In the genomic region with DNA sequence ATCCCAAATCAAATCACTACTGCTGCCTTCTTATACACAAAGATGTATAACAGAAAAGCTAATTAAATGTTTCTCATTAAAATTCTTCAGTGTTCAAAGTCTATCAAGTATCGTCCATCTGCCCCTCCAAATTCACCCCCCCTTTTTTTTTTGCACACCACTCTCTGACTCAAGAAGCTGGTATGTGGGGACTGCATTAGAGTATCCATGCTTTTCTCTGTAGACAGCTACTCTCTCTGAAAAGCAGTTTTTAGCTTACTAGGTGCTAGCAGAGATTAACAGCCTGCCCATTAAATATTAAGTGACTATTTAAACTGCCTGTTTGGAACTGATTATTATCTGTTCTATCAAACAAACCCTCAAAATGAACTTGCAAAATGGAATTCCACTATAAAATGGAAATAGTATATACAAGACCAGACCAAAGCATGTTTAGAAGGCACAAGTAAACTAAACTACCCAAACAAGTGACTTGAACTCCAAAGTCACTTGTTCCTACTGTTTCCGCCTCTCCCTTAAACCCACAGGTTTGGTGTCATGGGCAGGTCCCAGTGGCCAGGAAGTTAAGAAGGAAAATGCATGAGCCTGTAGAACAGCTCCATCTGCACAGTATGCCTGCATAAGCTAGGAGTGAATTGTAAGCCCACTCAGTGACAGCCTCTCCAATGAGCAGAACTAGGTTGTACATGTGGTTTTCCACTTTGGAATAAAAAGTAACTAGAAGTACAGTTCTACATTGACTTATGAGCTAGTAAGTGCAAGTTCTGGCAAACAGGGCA, we compare ENCODE assay signal across 15 cellular contexts. TPM values are rescaled to one million over a fixed set of nuclear protein-coding genes. Genes with fewer than 3 reads are reported as not detected.
DNase-seq lines count a peak whose midpoint lies in the region; ATAC-seq, FAIRE-seq and TF ChIP-seq lines count a peak whose summit lies in the region.
"Had no signal": no experiment of that assay in that cellular context is flagged by ENCODE, and none has a peak within 500 bp of the region (broad histone marks: within the 10 kb centered on the region; RNA-seq: fewer than 3 reads in every experiment).

No MANE protein-coding gene starts in this region.

- POLR2A ChIA-PET in K562 (lab: Yijun Ruan, JAX) = no interaction called here

- peaks cover 54% of the 10 kb centered on the region for H3K4me1 ChIP-seq in ACC112 (ENCODE audit: control insufficient read depth, insufficient read depth, low read length, unreplicated experiment)
- peaks cover 33% of the 10 kb centered on the region for H3K4me1 ChIP-seq in Karpas-422 (ENCODE audit: low read length)
- H3K4me1 ChIP-seq in K562 (replicated peaks in 1 of 2; ENCODE audit: control insufficient read depth in 2 of 2, insufficient read depth in 2 of 2, low read length in 2 of 2) = peaks cover 0 to 3% of the 10 kb centered on the region in 2 experiments; a peak in 2 of 5 replicates
- H3K4me1 ChIP-seq in keratinocyte (ENCODE audit: control insufficient read depth, extremely low read depth, insufficient read depth, low read length) = peaks cover 22% of the 10 kb centered on the region
- peaks cover 0 to 8% of the 10 kb centered on the region in 2 donors for H3K4me1 ChIP-seq in neuronal stem cell (ENCODE audit: control insufficient read depth in 2 of 2, insufficient read depth in 1 of 2, low read depth in 1 of 2, low read length in 2 of 2)
- no peaks in the 10 kb centered on the region for H3K4me1 ChIP-seq in endodermal cell (ENCODE audit: control insufficient read depth, insufficient read depth, low read length)
- H3K4me1 ChIP-seq: upper lobe of right lung had no signal

- peaks cover under 1% of the 10 kb centered on the region for H3K4me1 Mint-ChIP-seq in endodermal cell

- H3K9me2 ChIP-seq in Karpas-422 (replicated peaks; ENCODE audit: insufficient read depth, low read length) = no peaks in the 10 kb centered on the region

- WGBS in K562 (ENCODE audit: insufficient coverage, low coverage, missing lambda C conversion rate) = 100% methylated on average over 1 of the region's 2 CpGs
- WGBS in neuronal stem cell (ENCODE audit: extremely low coverage in 2 of 2, insufficient read length in 2 of 2, insufficient replicate concordance in 1 of 2), 2 donors = no CpG with 5 or more reads among the region's 2 CpGs
- 77 to 100% methylated on average over 1 to 2 of the region's 2 CpGs for WGBS in endodermal cell (ENCODE audit: insufficient coverage in 1 of 2, insufficient read length in 1 of 2), 2 experiments

- TF ChIP-seq RAD21 in K562 (CRISPR knock-in tag; conservative IDR thresholded peaks at IDR 0.05 in 1 of 2, IDR thresholded peaks at IDR 0.05 in 1 of 2) = no peak

- peak overlapping the region; percentile 14 for H3K4me2 ChIP-seq in Karpas-422 (ENCODE audit: low read depth, low read length, poor library complexity, severe bottlenecking)
- H3K4me2 ChIP-seq in K562 (ENCODE audit: insufficient read depth, low read length) = no peak overlapping the region
- peak overlapping the region; percentile 49 for H3K4me2 ChIP-seq in keratinocyte (ENCODE audit: control insufficient read depth, extremely low read depth, insufficient read depth, low read depth, low read length)
- no peak overlapping the region for H3K4me2 ChIP-seq in neuronal stem cell (ENCODE audit: insufficient read depth, low read length, poor library complexity, severe bottlenecking)

- H3K9me1 ChIP-seq in K562 (ENCODE audit: control insufficient read depth, insufficient read depth, low read length) (no peaks in the 10 kb centered on the region), keratinocyte (ENCODE audit: control insufficient read depth, extremely low read depth, insufficient read depth, low read length) (no peaks in the 10 kb centered on the region)

- H2BK12ac ChIP-seq in neuronal stem cell (ENCODE audit: low read length) = no peak overlapping the region

- H4K91ac ChIP-seq in neuronal stem cell (ENCODE audit: low read depth, low read length, poor library complexity) = no peak overlapping the region

- H3K9me3 Mint-ChIP-seq in endodermal cell = peaks cover 5% of the 10 kb centered on the region
- H3K9me3 Mint-ChIP-seq: activated T-helper 17 cell treated with anti-CD3 and anti-CD28 coated beads, Interleukin-2, amount 50 U/mL, for 72 hours; T-helper 1 cell treated with Interleukin-12 subunit alpha and Interleukin-12 subunit beta and Interleukin-4 antibody, amounts not matched to agents 30 μg/mL and 1 μg/mL, for 36 hours had no signal

- no peak overlapping the region for H3K18ac ChIP-seq in neuronal stem cell (ENCODE audit: low read length)

- H3K9ac ChIP-seq in Karpas-422 (ENCODE audit: low read length) (no peak overlapping the region), K562 (ENCODE audit: insufficient read depth in 1 of 2, low read depth in 2 of 2, low read length in 2 of 2) (no peak overlapping the region), keratinocyte (ENCODE audit: control insufficient read depth, extremely low read depth, insufficient read depth, low read length) (no peak overlapping the region), neuronal stem cell (ENCODE audit: low read depth, low read length, poor library complexity) (no peak overlapping the region), endodermal cell (ENCODE audit: extremely low read depth, low read length, poor library complexity, severe bottlenecking) (no peak overlapping the region)

- intact Hi-C loops in K562 (cut with micrococcal nuclease) = no loop called here

- H2BK120ac ChIP-seq in neuronal stem cell (ENCODE audit: low read depth, low read length) = no peak overlapping the region

- H2BK15ac ChIP-seq in neuronal stem cell (ENCODE audit: low read length) = no peak overlapping the region

- H3K4me3 ChIP-seq in ACC112 (ENCODE audit: low read depth, low read length) = peak overlapping the region; percentile 66
- no peak overlapping the region for H3K4me3 ChIP-seq in Karpas-422 (ENCODE audit: low read length)
- H3K4me3 ChIP-seq in K562 = no peak overlapping the region
- peak overlapping the region in 1 of 3 experiments; percentile 7 for H3K4me3 ChIP-seq in keratinocyte (ENCODE audit: control insufficient read depth in 2 of 3, extremely low read depth in 1 of 3, insufficient read depth in 2 of 3, low read depth in 1 of 3, low read length in 3 of 3)
- H3K4me3 ChIP-seq in neuronal stem cell (ENCODE audit: low read length in 2 of 2) = no peak overlapping the region
- H3K4me3 ChIP-seq in endodermal cell (ENCODE audit: low read length) = no peak overlapping the region
- H3K4me3 ChIP-seq: upper lobe of right lung had no signal

- no peak overlapping the region for H3K4me3 Mint-ChIP-seq in endodermal cell
- H3K4me3 Mint-ChIP-seq: activated T-helper 17 cell treated with anti-CD3 and anti-CD28 coated beads, Interleukin-2, amount 50 U/mL, for 72 hours; T-helper 1 cell treated with Interleukin-12 subunit alpha and Interleukin-12 subunit beta and Interleukin-4 antibody, amounts not matched to agents 30 μg/mL and 1 μg/mL, for 36 hours had no signal

- H3K23ac ChIP-seq in neuronal stem cell (ENCODE audit: low read depth, low read length, poor library complexity) = no peak overlapping the region

- H3K79me2 ChIP-seq in ACC112 (ENCODE audit: control insufficient read depth, insufficient read depth, low read length, unreplicated experiment) (peaks cover 78% of the 10 kb centered on the region), Karpas-422 (ENCODE audit: low read length) (peaks cover 93% of the 10 kb centered on the region), K562 (ENCODE audit: control insufficient read depth, insufficient read depth, low read length) (no peaks in the 10 kb centered on the region; the same call in 2 of the 3 replicates), keratinocyte (ENCODE audit: control insufficient read depth, insufficient read depth, low read length) (no peaks in the 10 kb centered on the region)

- no peak overlapping the region for H3K14ac ChIP-seq in neuronal stem cell (ENCODE audit: low read length)

- DNase-seq in Karpas-422 (no peak), K562 (ENCODE audit: extremely low read depth in 1 of 4, low spot score in 3 of 4) (no peak), keratinocyte (ENCODE audit: low read depth, low spot score) (no peak), neuronal stem cell (ENCODE audit: low spot score) (no peak), NCI-H446 treated with DMSO at 0.1 percent for 48 hours (lab: John Stamatoyannopoulos, UW) (no peak), SW 1271 (lab: John Stamatoyannopoulos, UW) (no peak), endodermal cell (no peak)
- DNase-seq: midbrain, NCI-H2107, upper lobe of right lung had no signal

- ATAC-seq in K562 = no peak
- ATAC-seq: activated T-helper 17 cell treated with anti-CD3 and anti-CD28 coated beads, Interleukin-2, amount 50 U/mL, for 72 hours; upper lobe of right lung had no signal

- H3K79me1 ChIP-seq in neuronal stem cell (ENCODE audit: low read depth, low read length) = no peaks in the 10 kb centered on the region

- H4K8ac ChIP-seq in neuronal stem cell (ENCODE audit: low read depth, low read length) = no peak overlapping the region

- H2AFZ ChIP-seq in ACC112 (ENCODE audit: low read length, unreplicated experiment) (peak overlapping the region; percentile 52), Karpas-422 (ENCODE audit: low read length) (no peak overlapping the region), K562 (ENCODE audit: low read depth, low read length) (no peak overlapping the region), keratinocyte (ENCODE audit: control insufficient read depth, low read length) (no peak overlapping the region), neuronal stem cell (ENCODE audit: low read length) (no peak overlapping the region)

- no TSS peak for BruUV-seq in K562 (replicated peaks; lab: Mats Ljungman, UMichigan)

- in situ Hi-C loops in K562 (cut with MboI) = no loop called here

- H3K27ac ChIP-seq in ACC112 (ENCODE audit: low read depth, low read length) (peak overlapping the region; percentile 96), Karpas-422 (ENCODE audit: low read length) (no peak overlapping the region), K562 (ENCODE audit: extremely low read depth, low read depth, low read length) (no peak overlapping the region), keratinocyte (ENCODE audit: control insufficient read depth, insufficient read depth, low read length) (peak overlapping the region; percentile 39), neuronal stem cell (replicated peaks; ENCODE audit: low read length) (no peak overlapping the region), endodermal cell (ENCODE audit: low read depth, low read length) (no peak overlapping the region)
- H3K27ac ChIP-seq: epithelial cell of prostate, upper lobe of right lung had no signal

- TF ChIP-seq EP300 in K562 (IDR thresholded peaks at IDR 0.05; ENCODE audit: low read length) = no peak

- no peak for FAIRE-seq in K562 (lab: Jason Lieb, UNC)
- peak; percentile 43 for FAIRE-seq in keratinocyte (lab: Jason Lieb, UNC)
- FAIRE-seq: D721Med had no signal

- no peak overlapping the region for H2AK5ac ChIP-seq in neuronal stem cell (ENCODE audit: low read depth, low read length)

- no peak overlapping the region for H3K27ac Mint-ChIP-seq in endodermal cell
- H3K27ac Mint-ChIP-seq: activated T-helper 17 cell treated with anti-CD3 and anti-CD28 coated beads, Interleukin-2, amount 50 U/mL, for 72 hours; T-helper 1 cell treated with Interleukin-12 subunit alpha and Interleukin-12 subunit beta and Interleukin-4 antibody, amounts not matched to agents 30 μg/mL and 1 μg/mL, for 36 hours had no signal

- dilution Hi-C loops in keratinocyte (cut with MboI; ENCODE audit: extremely low pct_ligation_motif_present, low sequenced_read_pairs) = no loop called here

- H3K9me3 ChIP-seq in Karpas-422 (ENCODE audit: low read length) (no peaks in the 10 kb centered on the region), K562 (replicated peaks; ENCODE audit: control insufficient read depth, insufficient read depth, low read depth, low read length) (no peaks in the 10 kb centered on the region), keratinocyte (ENCODE audit: control insufficient read depth, low read depth, low read length) (no peaks in the 10 kb centered on the region), neuronal stem cell (replicated peaks in 1 of 2; ENCODE audit: control insufficient read depth in 2 of 2, insufficient read depth in 1 of 2, low read depth in 1 of 2, low read length in 2 of 2) (peaks cover 0 to 7% of the 10 kb centered on the region in 2 donors), endodermal cell (ENCODE audit: control insufficient read depth, low read length) (peaks cover 7% of the 10 kb centered on the region)
- H3K9me3 ChIP-seq: upper lobe of right lung had no signal

- peaks cover 2% of the 10 kb centered on the region for H3K36me3 Mint-ChIP-seq in endodermal cell (ENCODE audit: low read depth)

- peaks cover 4% of the 10 kb centered on the region; the same call in 1 of the 2 replicates for H3K36me3 ChIP-seq in ACC112 (ENCODE audit: insufficient read depth, low read length)
- no peaks in the 10 kb centered on the region; the same call in 1 of the 2 replicates for H3K36me3 ChIP-seq in Karpas-422 (ENCODE audit: insufficient read depth, low read length)
- H3K36me3 ChIP-seq in K562 (ENCODE audit: control insufficient read depth, insufficient read depth, low read length) = no peaks in the 10 kb centered on the region
- H3K36me3 ChIP-seq in keratinocyte (ENCODE audit: control insufficient read depth in 2 of 2, extremely low read depth in 1 of 2, insufficient read depth in 2 of 2, low read length in 2 of 2) = peaks cover 0 to 3% of the 10 kb centered on the region in 2 experiments
- no peaks in the 10 kb centered on the region for H3K36me3 ChIP-seq in neuronal stem cell (replicated peaks in 1 of 2; ENCODE audit: control insufficient read depth in 2 of 2, insufficient read depth in 2 of 2, low read length in 2 of 2)
- H3K36me3 ChIP-seq in endodermal cell (ENCODE audit: control insufficient read depth, insufficient read depth, low read length) = no peaks in the 10 kb centered on the region
- H3K36me3 ChIP-seq: upper lobe of right lung had no signal

- H3K27me3 ChIP-seq in ACC112 (ENCODE audit: insufficient read depth, low read length) = no peaks in the 10 kb centered on the region
- H3K27me3 ChIP-seq in Karpas-422 (ENCODE audit: low read length) = no peaks in the 10 kb centered on the region
- no peaks in the 10 kb centered on the region for H3K27me3 ChIP-seq in K562 (ENCODE audit: control insufficient read depth in 2 of 2, insufficient read depth in 2 of 2, low read length in 2 of 2)
- no peaks in the 10 kb centered on the region for H3K27me3 ChIP-seq in keratinocyte (ENCODE audit: control insufficient read depth, extremely low read depth, insufficient read depth, low read length)
- H3K27me3 ChIP-seq in neuronal stem cell (ENCODE audit: control insufficient read depth in 3 of 3, insufficient read depth in 3 of 3, low read depth in 1 of 3, low read length in 3 of 3) = no peaks in the 10 kb centered on the region
- no peaks in the 10 kb centered on the region for H3K27me3 ChIP-seq in endodermal cell (ENCODE audit: control insufficient read depth, insufficient read depth, low read length, poor library complexity, severe bottlenecking)
- H3K27me3 ChIP-seq: upper lobe of right lung had no signal

- TF ChIP-seq POLR2A in K562 (conservative IDR thresholded peaks at IDR 0.05) = no peak

- TF ChIP-seq CTCF in K562 (IDR thresholded peaks at IDR 0.05 in 2 of 3, conservative IDR thresholded peaks at IDR 0.05 in 1 of 3; ENCODE audit: insufficient read depth in 2 of 3, low read depth in 1 of 3, low read length in 3 of 3) = no peak
- no peak for TF ChIP-seq CTCF in keratinocyte (optimal IDR thresholded peaks at IDR 0.05 in 1 of 3, IDR thresholded peaks at IDR 0.05 in 1 of 3, conservative IDR thresholded peaks at IDR 0.05 in 1 of 3; ENCODE audit: extremely low read depth in 1 of 3, insufficient read depth in 2 of 3, low read length in 3 of 3)
- TF ChIP-seq CTCF in endodermal cell (conservative IDR thresholded peaks at IDR 0.05) = no peak

- H2BK5ac ChIP-seq in neuronal stem cell (ENCODE audit: low read length) = no peak overlapping the region

- CTCF ChIA-PET in K562 (lab: Yijun Ruan, JAX; ENCODE audit: low intra/inter-chr PET ratio) = no interaction called here

- H4K20me1 ChIP-seq in Karpas-422 (ENCODE audit: insufficient read depth, low read depth, low read length) (no peaks in the 10 kb centered on the region), K562 (replicated peaks; ENCODE audit: control insufficient read depth, insufficient read depth, low read length) (no peaks in the 10 kb centered on the region), keratinocyte (ENCODE audit: control insufficient read depth, extremely low read depth, insufficient read depth, low read length) (no peaks in the 10 kb centered on the region)

- no peaks in the 10 kb centered on the region for H3K27me3 Mint-ChIP-seq in endodermal cell (ENCODE audit: insufficient read depth)
- H3K27me3 Mint-ChIP-seq: activated T-helper 17 cell treated with anti-CD3 and anti-CD28 coated beads, Interleukin-2, amount 50 U/mL, for 72 hours had no signal

- H3K4ac ChIP-seq in neuronal stem cell (ENCODE audit: low read length) = no peak overlapping the region

RNA-seq across cellular contexts. Expression of gene GBE1, which starts 32.5 kb away (rescaled TPM):
- 71.5 and 134 TPM in 2 replicates for total RNA-seq in Karpas-422 (2014; rRNA removed; shearing (Covaris generic); ENCODE audit: low replicate concordance)
- 23.8 and 50.0 TPM in 2 replicates for total RNA-seq in K562 (2011; cell fraction: chromatin; rRNA removed; ENCODE audit: low replicate concordance)
- 12.1 and 12.3 TPM in 2 replicates for total RNA-seq in K562 (2011; cell fraction: nucleolus; rRNA removed)
- total RNA-seq in K562 (2011; cell fraction: nucleoplasm; rRNA removed) = 17.7 and 23.6 TPM in 2 replicates
- total RNA-seq in K562 (2014; rRNA removed) = 8.1 and 9.4 TPM in 2 replicates
- total RNA-seq in K562 (2014; rRNA removed; fragmentation: Illumina TruSeq; extraction: Trizol) = 18.2 and 21.6 TPM in 2 replicates
- 20.0 and 23.4 TPM in 2 replicates for total RNA-seq in K562 (2015; rRNA removed; fragmentation: Illumina TruSeq; extraction: Trizol)
- total RNA-seq in K562 (2021) = 13.8 TPM in 2 replicates
- 15.6 and 25.6 TPM in 2 replicates for polyA plus RNA-seq in K562 (2011; rRNA removed)
- 5.0 and 10.7 TPM in 2 replicates for polyA plus RNA-seq in K562 (2011; cell fraction: cytosol; rRNA removed)
- 6.8 and 8.0 TPM in 2 replicates for polyA plus RNA-seq in K562 (2011; cell fraction: nucleus; rRNA removed)
- 12.7 and 21.1 TPM in 2 replicates for polyA plus RNA-seq in K562 (2012)
- 12.2 and 13.1 TPM in 2 replicates for polyA plus RNA-seq in K562 (2014; fragmentation: Illumina TruSeq; extraction: Trizol)
- polyA plus RNA-seq in K562 (2014; fragmentation: Nextera tagmentation; extraction: Ambion mirVana) = 1 to 10 TPM; 7.9 to 9.2 TPM
- 9.5 and 9.9 TPM in 2 replicates for polyA plus RNA-seq in K562 (2014; rRNA removed)
- 45.0 and 45.3 TPM in 2 replicates for polyA minus RNA-seq in K562 (2011; rRNA and poly(A)+ RNA removed)
- polyA minus RNA-seq in K562 (2011; cell fraction: cytosol; rRNA and poly(A)+ RNA removed) = 10.6 and 12.1 TPM in 2 replicates
- 36.9 and 43.8 TPM in 2 replicates for polyA minus RNA-seq in K562 (2011; cell fraction: nucleus; rRNA and poly(A)+ RNA removed)
- polyA plus RNA-seq in keratinocyte = 19.4 to 30.2 TPM (median 20.5 TPM) in 3 replicates
- polyA plus RNA-seq in keratinocyte (2011; ENCODE audit: low read depth) = 25.1 TPM
- 16.7 and 33.5 TPM in 2 replicates for polyA plus RNA-seq in keratinocyte (2011; cell fraction: cytosol; rRNA removed)
- 18.6 and 27.7 TPM in 2 replicates for polyA plus RNA-seq in keratinocyte (2011; cell fraction: nucleus; rRNA removed)
- polyA plus RNA-seq in keratinocyte (2012; ENCODE audit: low replicate concordance) = 21.4 and 35.7 TPM in 2 replicates
- polyA minus RNA-seq in keratinocyte = 8.4 to 44.1 TPM (median 23.9 TPM) in 3 replicates
- polyA minus RNA-seq in keratinocyte (2011; cell fraction: cytosol; rRNA and poly(A)+ RNA removed) = 15.7 TPM
- polyA minus RNA-seq in keratinocyte (2011; cell fraction: nucleus; rRNA and poly(A)+ RNA removed) = 30.5 and 44.7 TPM in 2 replicates
- 2.7 TPM for polyA plus RNA-seq in neuronal stem cell (2013, experiment 1 of 2)
- polyA plus RNA-seq in neuronal stem cell (2013, experiment 2 of 2) = 3.1 TPM
- total RNA-seq in endodermal cell = 10 to 100 TPM in 1 of 2 donors, 1 to 10 TPM in 1; 8.4 to 12.3 TPM
- 14.2 TPM for polyA plus RNA-seq in endodermal cell (2013, experiment 1 of 2)
- polyA plus RNA-seq in endodermal cell (2013, experiment 2 of 2) = 12.1 TPM

Comparison
In these comparisons a context has a peak if more than half of its experiments do, and no peak if none do; other contexts are left out.
1. H3K27ac ChIP-seq: peak in ACC112 (single experiment) and keratinocyte (single experiment); none in Karpas-422 (single experiment), K562 (single experiment), neuronal stem cell (single experiment) and endodermal cell (single experiment).
2. H3K4me2 ChIP-seq: peak in Karpas-422 (single experiment) and keratinocyte (single experiment); none in K562 (single experiment) and neuronal stem cell (single experiment).